Comparison of ENCODE assay signal across 11 cellular contexts in the genomic region with DNA sequence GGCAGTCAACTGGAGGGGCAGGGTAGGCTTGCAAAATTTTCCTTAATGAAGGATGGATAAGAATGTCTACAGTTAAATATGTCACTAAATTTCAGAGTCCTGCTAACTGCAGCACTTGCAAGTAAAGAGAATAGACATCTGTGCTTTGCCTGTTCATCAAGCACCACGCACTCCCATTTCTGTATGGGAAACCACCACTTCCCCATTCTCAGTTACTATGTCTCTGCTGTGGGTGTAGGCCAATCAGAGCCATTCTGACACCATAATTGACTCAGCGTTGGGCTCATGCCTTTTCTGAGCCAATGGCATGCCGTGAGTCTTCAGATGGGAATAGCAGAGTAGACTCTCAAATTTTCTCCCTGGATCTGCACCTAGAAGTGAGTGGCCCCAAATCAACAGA.
DNase-seq lines count a peak whose midpoint lies in the region; ATAC-seq lines count a peak whose summit lies in the region.
"Had no signal": no experiment of that assay in that cellular context is flagged by ENCODE, and none has a peak within 500 bp of the region (broad histone marks: within the 10 kb centered on the region; RNA-seq: fewer than 3 reads in every experiment).

No MANE protein-coding gene starts in this region.

- H3K4me3 Mint-ChIP-seq in activated naive CD4-positive, alpha-beta T cell treated with anti-CD3 and anti-CD28 coated beads for 36 hours, result no peak overlapping the region

- ATAC-seq in GM19035 (IDR thresholded peaks at IDR 0.05; ENCODE audit: unreplicated experiment) (peak; percentile 84), GM21825 (IDR thresholded peaks at IDR 0.05; ENCODE audit: unreplicated experiment) (peak; percentile 89), HG03175 (IDR thresholded peaks at IDR 0.05; ENCODE audit: unreplicated experiment) (peak; percentile 74)

- peaks cover 23% of the 10 kb centered on the region for H3K9me3 Mint-ChIP-seq in activated naive CD4-positive, alpha-beta T cell treated with anti-CD3 and anti-CD28 coated beads for 36 hours

- DNase-seq in SKM-1 treated with dmso at 0.1 percent for 144 hours (lab: John Stamatoyannopoulos, UW; ENCODE audit: unreplicated experiment), result peak; percentile 13
- no peak for DNase-seq in stimulated activated CD4-positive, alpha-beta T cell treated with anti-CD3 and anti-CD28 coated beads, Interleukin-1b, Interleukin-23, amount 100 ng/mL, for 48 hours
- DNase-seq in activated naive CD4-positive, alpha-beta T cell treated with anti-CD3 and anti-CD28 coated beads for 36 hours, result no peak
- DNase-seq in HuH-7.5 (ENCODE audit: low spot score), result no peak
- DNase-seq in activated T-cell treated with anti-CD3 and anti-CD28 coated beads, Interleukin-2, amount 50 U/mL, for 48 hours, result no peak
- DNase-seq: amniotic stem cell, dorsolateral prefrontal cortex, islet precursor cell had no signal

- no peaks in the 10 kb centered on the region for H3K27me3 Mint-ChIP-seq in activated naive CD4-positive, alpha-beta T cell treated with anti-CD3 and anti-CD28 coated beads for 36 hours (ENCODE audit: low read depth)

- H3K27ac Mint-ChIP-seq in activated naive CD4-positive, alpha-beta T cell treated with anti-CD3 and anti-CD28 coated beads for 36 hours, result no peak overlapping the region

- H3K36me3 Mint-ChIP-seq in activated naive CD4-positive, alpha-beta T cell treated with anti-CD3 and anti-CD28 coated beads for 36 hours (ENCODE audit: low read depth), result no peaks in the 10 kb centered on the region

- H3K4me1 Mint-ChIP-seq in activated naive CD4-positive, alpha-beta T cell treated with anti-CD3 and anti-CD28 coated beads for 36 hours (ENCODE audit: low read depth), result no peaks in the 10 kb centered on the region

- CTCF ChIA-PET in activated naive CD4-positive, alpha-beta T cell treated with anti-CD3 and anti-CD28 coated beads for 36 hours (lab: Charles Lee), result no interaction called here

- intact Hi-C loops in activated naive CD4-positive, alpha-beta T cell treated with anti-CD3 and anti-CD28 coated beads for 36 hours (cut with micrococcal nuclease), result no loop called here
